ENCODE assay signal across 8 cellular contexts in genomic region chr12:12562016-12562483, GRCh38. TPM values are rescaled to one million over a fixed set of nuclear protein-coding genes. Genes with fewer than 3 reads are reported as not detected.
DNase-seq lines count a peak whose midpoint lies in the region; ATAC-seq and TF ChIP-seq lines count a peak whose summit lies in the region.

No MANE protein-coding gene starts in this region.

- ATAC-seq in HG03432 (IDR thresholded peaks at IDR 0.05; ENCODE audit: unreplicated experiment) (no peak), GM18873 (IDR thresholded peaks at IDR 0.05; ENCODE audit: low FRiP score, unreplicated experiment) (no peak)

- no peak for TF ChIP-seq CTCF in LNCaP clone FGC (IDR thresholded peaks at IDR 0.05; ENCODE audit: control insufficient read depth, extremely low read depth, insufficient read depth)
- TF ChIP-seq CTCF in epithelial cell of proximal tubule (conservative IDR thresholded peaks at IDR 0.05; ENCODE audit: low read depth, low read length): no peak

- H3K4me3 ChIP-seq in LNCaP clone FGC (ENCODE audit: low read depth, low read length): peak overlapping the region; percentile 82
- peak overlapping the region; percentile 69 for H3K4me3 ChIP-seq in epithelial cell of proximal tubule (ENCODE audit: low read depth, low read length)

- DNase-seq in GM03348 (ENCODE audit: low spot score) (peak; percentile 59), LNCaP clone FGC (ENCODE audit: low read depth) (no peak), epithelial cell of proximal tubule (ENCODE audit: low read depth) (no peak), myocyte (ENCODE audit: low read depth) (peak; percentile 43), ureter (ENCODE audit: low spot score) (peak; percentile 47)
- DNase-seq in activated CD8-positive, alpha-beta memory T cell treated with anti-CD3 and anti-CD28 coated beads, Interleukin-2, amount 50 U/mL, for 4 hours: peak; percentile 33

RNA-seq across cellular contexts. Expression of gene DUSP16, which starts 0.6 kb away (rescaled TPM):
- 14.8 and 19.3 TPM in 2 replicates for total RNA-seq in epithelial cell of proximal tubule
- 5.7 and 7.2 TPM in 2 replicates for total RNA-seq in myocyte
- 4.0 TPM for polyA plus RNA-seq in myocyte (2012)
- 77.0 TPM for total RNA-seq in ureter

RNA-seq across cellular contexts. Expression of gene CREBL2, which starts 49.6 kb away (rescaled TPM):
- total RNA-seq in epithelial cell of proximal tubule (14.3 and 15.0 TPM in 2 replicates), myocyte (15.5 and 18.6 TPM in 2 replicates), ureter (26.6 TPM)
- polyA plus RNA-seq in myocyte (2012): 15.6 TPM

Comparison
In these comparisons a context has a peak if more than half of its experiments do, and no peak if none do; other contexts are left out.
1. DNase-seq: peak in GM03348 (single experiment), activated CD8-positive, alpha-beta memory T cell treated with anti-CD3 and anti-CD28 coated beads, Interleukin-2, amount 50 U/mL, for 4 hours (single experiment), myocyte (single experiment) and ureter (single experiment); none in LNCaP clone FGC (single experiment) and epithelial cell of proximal tubule (single experiment).